In genomic region chr7:100888988-100889760, GRCh38 we compare ENCODE assay signal across 8 cellular contexts. TPM values are rescaled to one million over a fixed set of nuclear protein-coding genes. Genes with fewer than 3 reads are reported as not detected.
DNase-seq lines count a peak whose midpoint lies in the region; ATAC-seq and TF ChIP-seq lines count a peak whose summit lies in the region.

TSS of gene UFSP1 (minus strand) at chr7:100889715. CDS start at chr7:100889271, 444 bp downstream.

- peaks cover 15% of the 10 kb centered on the region for H3K79me2 ChIP-seq in mesendoderm (ENCODE audit: control insufficient read depth, insufficient read depth, low read length)

- peak within 1 kb of the TSS; percentile 90 for H3K4me2 ChIP-seq in mesendoderm (ENCODE audit: low read length)

- peak; percentile 20 for ATAC-seq in GM21717 (IDR thresholded peaks at IDR 0.05; ENCODE audit: unreplicated experiment)
- ATAC-seq in central memory CD8-positive, alpha-beta T cell (replicated peaks; ENCODE audit: extremely low read depth, poor library complexity, severe bottlenecking), result no peak

- H3K27ac Mint-ChIP-seq in central memory CD8-positive, alpha-beta T cell (ENCODE audit: low read depth), result no peak within 1 kb of the TSS

- TF ChIP-seq CTCF in GM12875 (IDR thresholded peaks at IDR 0.05; ENCODE audit: borderline replicate concordance, insufficient read depth, low read depth, low read length), result no peak

- peak within 1 kb of the TSS; percentile 17 for H4K8ac ChIP-seq in mesendoderm (ENCODE audit: low read depth, low read length)

- H3K4me3 ChIP-seq in GM12875 (ENCODE audit: low read depth, low read length) (peak within 1 kb of the TSS; percentile 95), MG63 (peak within 1 kb of the TSS; percentile 67), mesendoderm (ENCODE audit: low read length) (peak within 1 kb of the TSS; percentile 71), urinary bladder (ENCODE audit: low read depth, low read length) (peak within 1 kb of the TSS; percentile 56)

- peak within 1 kb of the TSS; percentile 84 for H3K4ac ChIP-seq in mesendoderm (ENCODE audit: low read depth, low read length)

- no peak within 1 kb of the TSS for H4K5ac ChIP-seq in mesendoderm (ENCODE audit: low read length)

- no CpG with 5 or more reads among the region's 73 CpGs for WGBS in mesendoderm (ENCODE audit: extremely low coverage, insufficient coverage, low lambda C conversion rate)
- 3% methylated on average over 72 of the region's 73 CpGs for WGBS in urinary bladder

- H3K4me1 Mint-ChIP-seq in central memory CD8-positive, alpha-beta T cell, result peaks cover 62% of the 10 kb centered on the region

- H3K27me3 ChIP-seq in MG63, result no peaks in the 10 kb centered on the region
- no peaks in the 10 kb centered on the region for H3K27me3 ChIP-seq in mesendoderm (ENCODE audit: insufficient read depth, low read length, poor library complexity)

- H3K27ac ChIP-seq in mesendoderm (ENCODE audit: low read depth, low read length) (peak within 1 kb of the TSS; percentile 95), urinary bladder (ENCODE audit: low read depth) (peak within 1 kb of the TSS; percentile 93)

- peak within 1 kb of the TSS; percentile 29 for H3K23ac ChIP-seq in mesendoderm (ENCODE audit: low read length)

- no peak within 1 kb of the TSS for H2BK15ac ChIP-seq in mesendoderm (replicated peaks; ENCODE audit: low read depth)

- peak within 1 kb of the TSS; percentile 100 for H3K56ac ChIP-seq in mesendoderm (ENCODE audit: low read length)

- peak within 1 kb of the TSS; percentile 96 for H2BK5ac ChIP-seq in mesendoderm (ENCODE audit: low read length)

- peaks cover 31% of the 10 kb centered on the region for H3K36me3 ChIP-seq in MG63
- peaks cover 19% of the 10 kb centered on the region for H3K36me3 ChIP-seq in mesendoderm (ENCODE audit: control insufficient read depth, insufficient read depth, low read length)
- H3K36me3 ChIP-seq in urinary bladder (ENCODE audit: insufficient read depth), result peaks cover under 1% of the 10 kb centered on the region

- no peaks in the 10 kb centered on the region for H3K9me3 Mint-ChIP-seq in central memory CD8-positive, alpha-beta T cell

- H3K27me3 Mint-ChIP-seq in central memory CD8-positive, alpha-beta T cell, result peaks cover 30% of the 10 kb centered on the region

- H3K36me3 Mint-ChIP-seq in central memory CD8-positive, alpha-beta T cell (ENCODE audit: insufficient read depth), result peaks cover 45% of the 10 kb centered on the region

- H3K9ac ChIP-seq in mesendoderm (ENCODE audit: low read length), result peak within 1 kb of the TSS; percentile 97

- H3K9me3 ChIP-seq in MG63, result no peaks in the 10 kb centered on the region

- DNase-seq in MG63 (no peak), mesendoderm (no peak), ecto neural progenitor cell (ENCODE audit: low spot score) (no peak), GOT3 (lab: John Stamatoyannopoulos, UW) (no peak)
- DNase-seq in central memory CD8-positive, alpha-beta T cell (ENCODE audit: low spot score in 2 of 2), result peak in 1 of 2 donors; percentile 49

- H2BK120ac ChIP-seq in mesendoderm (ENCODE audit: low read depth, low read length), result peak within 1 kb of the TSS; percentile 17

- peak within 1 kb of the TSS; percentile 77 for H3K4me3 Mint-ChIP-seq in central memory CD8-positive, alpha-beta T cell

- H2AK5ac ChIP-seq in mesendoderm (ENCODE audit: low read length), result peak within 1 kb of the TSS; percentile 50

- peaks cover 1% of the 10 kb centered on the region for H3K79me1 ChIP-seq in mesendoderm (ENCODE audit: low read length)

- H3K18ac ChIP-seq in mesendoderm (ENCODE audit: low read length), result peak within 1 kb of the TSS; percentile 82

- peaks cover 2% of the 10 kb centered on the region for H3K4me1 ChIP-seq in mesendoderm (ENCODE audit: control insufficient read depth, low read depth, low read length)
- no peaks in the 10 kb centered on the region for H3K4me1 ChIP-seq in urinary bladder (ENCODE audit: insufficient read depth)

RNA-seq across cellular contexts. Expression of gene UFSP1, which starts in this region (rescaled TPM):
- 5.4 and 6.8 TPM in 2 replicates for total RNA-seq in MG63 (2014; rRNA removed; shearing (Covaris generic); ENCODE audit: low replicate concordance)
- polyA plus RNA-seq in mesendoderm (2013, experiment 1 of 2), result 2.1 TPM
- polyA plus RNA-seq in mesendoderm (2013, experiment 2 of 2), result 2.2 TPM
- total RNA-seq in urinary bladder, result 2.6 TPM
- 6.2 TPM for polyA plus RNA-seq in urinary bladder
